In genomic region chr11:97833412-97833811, GRCh38 we compare ENCODE assay signal across 27 cellular contexts.
"Had no signal": no experiment of that assay in that cellular context is flagged by ENCODE, and none has a peak within 500 bp of the region (broad histone marks: within the 10 kb centered on the region; RNA-seq: fewer than 3 reads in every experiment).

No MANE protein-coding gene starts in this region.

- DNase-seq: stimulated activated CD4-positive, alpha-beta T cell treated with anti-CD3 and anti-CD28 coated beads, Interleukin-2, amount 100 ng/mL, for 48 hours; stimulated activated CD4-positive, alpha-beta T cell treated with anti-CD3 and anti-CD28 coated beads, Interleukin-4, amount 100 ng/mL, for 1 hour; stimulated activated CD4-positive, alpha-beta T cell treated with anti-CD3 and anti-CD28 coated beads, Interleukin-4, amount 100 ng/mL, for 24 hours; stimulated activated CD4-positive, alpha-beta T cell treated with anti-CD3 and anti-CD28 coated beads, Interleukin-4, amount 100 ng/mL, for 4 hours; stimulated activated CD8-positive, alpha-beta memory T cell treated with anti-CD3 and anti-CD28 coated beads, Interleukin-4, amount 100 ng/mL, for 48 hours; stimulated activated naive B cell treated with anti-CD40 and anti-IgM and Interleukin-4, amounts not matched to agents 10 μg/mL and 1 μg/mL and 100 μg/mL, for 72 hours; stimulated activated naive CD4-positive, alpha-beta T cell; stimulated activated naive CD4-positive, alpha-beta T cell treated with Interleukin-2 at 50 U/mL for 16 hours; stimulated activated naive CD8-positive, alpha-beta T cell treated with anti-CD3 and anti-CD28 coated beads, Interleukin-15, amount 100 ng/mL, for 72 hours; stimulated activated naive CD8-positive, alpha-beta T cell treated with anti-CD3 and anti-CD28 coated beads, Interleukin-15, Interleukin-2, amounts not matched to agents 100 U/mL and 50 U/mL, for 24 hours; stomach; substantia nigra; testis; thyroid gland; tibial artery; transverse colon; trophoblast cell; upper lobe of left lung; upper lobe of right lung; uterus had no signal

- ATAC-seq: stimulated activated effector memory CD8-positive, alpha-beta T cell treated with anti-CD3 and anti-CD28 coated beads, Interleukin-12 subunit alpha, Interleukin-12 subunit beta, amount 100 ng/mL, for 72 hours; stimulated activated memory B cell treated with anti-CD40 and anti-IgM and Interleukin-4, amounts not matched to agents 10 μg/mL and 1 μg/mL and 100 μg/mL, for 72 hours; stimulated activated naive B cell treated with anti-CD40 and anti-IgM and Interleukin-4, amounts not matched to agents 10 μg/mL and 1 μg/mL and 100 μg/mL, for 72 hours; stimulated activated naive CD8-positive, alpha-beta T cell treated with anti-CD3 and anti-CD28 coated beads, Interleukin-15, amount 100 ng/mL, for 72 hours; stimulated activated naive CD8-positive, alpha-beta T cell treated with anti-CD3 and anti-CD28 coated beads, Interleukin-15, Interleukin-2, amounts not matched to agents 100 U/mL and 50 U/mL, for 24 hours; upper lobe of right lung had no signal

- H3K27ac ChIP-seq: stomach, suprapubic skin, testis, thoracic aorta, thyroid gland, tibial artery, tibial nerve, transverse colon, upper lobe of left lung, upper lobe of right lung, uterus, vagina had no signal

- H3K36me3 ChIP-seq: stomach, suprapubic skin, thoracic aorta, thyroid gland, tibial artery, tibial nerve, transverse colon, upper lobe of left lung, upper lobe of right lung, uterus, vagina had no signal

- H3K27me3 ChIP-seq: stomach, suprapubic skin, testis, thyroid gland, tibial artery, tibial nerve, transverse colon, upper lobe of left lung, upper lobe of right lung, uterus, vagina had no signal

- FAIRE-seq: urothelium cell line had no signal

- H3K4me3 ChIP-seq: stomach, suprapubic skin, testis, thoracic aorta, thyroid gland, tibial artery, tibial nerve, transverse colon, upper lobe of left lung, upper lobe of right lung, uterus, vagina had no signal

- H3K4me1 ChIP-seq: stomach, suprapubic skin, testis, thyroid gland, tibial artery, tibial nerve, transverse colon, upper lobe of left lung, upper lobe of right lung, uterus, vagina had no signal

- H3K9me3 ChIP-seq: suprapubic skin, testis, thoracic aorta, thyroid gland, tibial artery, tibial nerve, upper lobe of left lung, upper lobe of right lung, uterus, vagina had no signal
